17 cellular contexts compared by ENCODE assay signal in genomic region chr1:150692720-150693119, GRCh38. TPM values are rescaled to one million over a fixed set of nuclear protein-coding genes. Genes with fewer than 3 reads are reported as not detected.
DNase-seq lines count a peak whose midpoint lies in the region; ATAC-seq, FAIRE-seq and TF ChIP-seq lines count a peak whose summit lies in the region.
"Had no signal": no experiment of that assay in that cellular context is flagged by ENCODE, and none has a peak within 500 bp of the region (broad histone marks: within the 10 kb centered on the region; RNA-seq: fewer than 3 reads in every experiment).

No MANE protein-coding gene starts in this region.

- ATAC-seq in HG03520 (IDR thresholded peaks at IDR 0.05; ENCODE audit: unreplicated experiment), result no peak
- ATAC-seq: HCT116, K562 had no signal

- H3K4me1 ChIP-seq in ACC112 (ENCODE audit: control insufficient read depth, insufficient read depth, low read length, unreplicated experiment) (peaks cover 14% of the 10 kb centered on the region), Loucy (ENCODE audit: insufficient read depth, low read length, poor library complexity, severe bottlenecking) (peaks cover 43% of the 10 kb centered on the region), esophagus squamous epithelium (peaks cover 4 to 65% (median 8%) of the 10 kb centered on the region in 3 donors), suprapubic skin (peaks cover 22% of the 10 kb centered on the region), A673 (ENCODE audit: insufficient read depth, low read length, poor library complexity, severe bottlenecking) (peaks cover 11% of the 10 kb centered on the region), H9 (ENCODE audit: insufficient read depth, low read length) (no peaks in the 10 kb centered on the region)

- H2AK5ac ChIP-seq in H9 (ENCODE audit: insufficient read length, low read length), result no peak overlapping the region

- no peak for TF ChIP-seq EP300 in suprapubic skin (IDR thresholded peaks at IDR 0.05)

- CTCF ChIA-PET in A673 (lab: Charles Lee), result interaction anchor here (0.5 kb wide), 1 partner anchor 805 kb away, joined by 11 read pairs; no protein-coding TSS in a partner anchor

- no peak overlapping the region for H3K4ac ChIP-seq in H9 (ENCODE audit: low read depth, low read length)

- H3K4me3 Mint-ChIP-seq in H9, result no peak overlapping the region

- H3F3A ChIP-seq in Loucy (ENCODE audit: low read depth), result no peaks in the 10 kb centered on the region

- peaks cover 14% of the 10 kb centered on the region for H4K20me1 ChIP-seq in Loucy (ENCODE audit: insufficient read depth, low read length, poor library complexity, severe bottlenecking)
- H4K20me1 ChIP-seq in H9 (ENCODE audit: control insufficient read depth, insufficient read depth, insufficient read length), result no peaks in the 10 kb centered on the region

- H3K9ac ChIP-seq in Loucy (ENCODE audit: low read depth, low read length, poor library complexity, severe bottlenecking) (no peak overlapping the region), H9 (ENCODE audit: extremely low read depth, insufficient read length, low read length) (no peak overlapping the region)

- no peak overlapping the region for H3K14ac ChIP-seq in H9 (ENCODE audit: insufficient read depth, low read length)

- H3K4me1 Mint-ChIP-seq in H9, result peaks cover 9% of the 10 kb centered on the region in 2 experiments

- H3K9me3 ChIP-seq in Loucy (ENCODE audit: insufficient read depth, low read depth, low read length), result no peaks in the 10 kb centered on the region
- no peaks in the 10 kb centered on the region for H3K9me3 ChIP-seq in esophagus squamous epithelium
- no peaks in the 10 kb centered on the region for H3K9me3 ChIP-seq in suprapubic skin
- no peaks in the 10 kb centered on the region for H3K9me3 ChIP-seq in A673 (ENCODE audit: low read depth, low read length, poor library complexity, severe bottlenecking)
- no peaks in the 10 kb centered on the region for H3K9me3 ChIP-seq in H9 (ENCODE audit: control insufficient read depth, low read depth, low read length)

- H3K27ac ChIP-seq in ACC112 (ENCODE audit: low read depth, low read length) (peak overlapping the region; percentile 15; the same call in 1 of the 2 replicates), esophagus squamous epithelium (peak overlapping the region in 3 of 4 donors; percentile 1 to 63 (median 61)), suprapubic skin (no peak overlapping the region), A673 (ENCODE audit: low read depth, low read length, poor library complexity, severe bottlenecking) (no peak overlapping the region), H9 (ENCODE audit: insufficient read length, low read depth, low read length) (no peak overlapping the region)

- DNase-seq in bronchial epithelial cell (ENCODE audit: low read depth) (peak; percentile 72), esophagus squamous epithelium (lab: John Stamatoyannopoulos, UW) (no peak), suprapubic skin (ENCODE audit: low spot score in 2 of 2) (no peak), A673 (ENCODE audit: low spot score) (no peak), H9 (no peak)
- DNase-seq: 8988T, C1 segment of cervical spinal cord, COR-L47, NCI-H187 treated with DMSO at 0.1 percent for 48 hours, NCI-H2171, RPMI8226 had no signal

- peaks cover 8% of the 10 kb centered on the region for H3K79me2 ChIP-seq in ACC112 (ENCODE audit: control insufficient read depth, insufficient read depth, low read length, unreplicated experiment)
- peaks cover 37% of the 10 kb centered on the region for H3K79me2 ChIP-seq in Loucy (ENCODE audit: insufficient read depth, low read length)
- peaks cover 2% of the 10 kb centered on the region; the same call in 1 of the 2 replicates for H3K79me2 ChIP-seq in H9 (ENCODE audit: insufficient read depth, low read length)

- TF ChIP-seq CTCF in Loucy (conservative IDR thresholded peaks at IDR 0.05; ENCODE audit: low read length) (no peak), bronchial epithelial cell (IDR thresholded peaks at IDR 0.05; ENCODE audit: insufficient read depth, low read length, severe bottlenecking) (no peak), esophagus squamous epithelium (IDR thresholded peaks at IDR 0.05) (no peak), suprapubic skin (IDR thresholded peaks at IDR 0.05) (no peak), A673 (conservative IDR thresholded peaks at IDR 0.05; ENCODE audit: low read depth, low read length) (no peak), H9 (conservative IDR thresholded peaks at IDR 0.05) (no peak)

- H3K4me3 ChIP-seq in ACC112 (ENCODE audit: low read depth, low read length) (no peak overlapping the region), Loucy (ENCODE audit: low read length, poor library complexity, severe bottlenecking) (no peak overlapping the region), bronchial epithelial cell (ENCODE audit: low read depth, low read length) (no peak overlapping the region), esophagus squamous epithelium (no peak overlapping the region), suprapubic skin (no peak overlapping the region), A673 (ENCODE audit: low read depth, low read length, poor library complexity, severe bottlenecking) (no peak overlapping the region)
- H3K4me3 ChIP-seq: K562 had no signal

- POLR2A ChIA-PET in A673 (lab: Charles Lee; ENCODE audit: low non-redundant PET), result interaction anchor here (0.5 kb wide), 1 partner anchor 247 kb away, joined by 10 read pairs; no protein-coding TSS in a partner anchor

- no peak for FAIRE-seq in bronchial epithelial cell (lab: Jason Lieb, UNC)
- FAIRE-seq: HTR-8/SVneo, K562 had no signal

- H3K4me2 ChIP-seq in Loucy (ENCODE audit: low read depth, low read length, poor library complexity, severe bottlenecking) (peak overlapping the region; percentile 50), H9 (ENCODE audit: insufficient read depth, insufficient read length, low read length) (no peak overlapping the region)

- no peaks in the 10 kb centered on the region for H3K79me1 ChIP-seq in H9 (ENCODE audit: insufficient read depth, low read depth, low read length, poor library complexity, severe bottlenecking)

- BruUV-seq in A673 (replicated peaks; lab: Mats Ljungman, UMichigan), result no TSS peak

- no peaks in the 10 kb centered on the region for H3K9me3 Mint-ChIP-seq in H9

- peaks cover 4% of the 10 kb centered on the region for H3K23me2 ChIP-seq in H9 (ENCODE audit: insufficient read length, low read depth, low read length, poor library complexity, severe bottlenecking)

- H4K91ac ChIP-seq in H9 (ENCODE audit: insufficient read length, low read depth, low read length), result no peak overlapping the region

- H3K36me3 Mint-ChIP-seq in H9 (ENCODE audit: insufficient read depth in 1 of 3, low read depth in 3 of 3), result peaks cover 21 to 50% (median 43%) of the 10 kb centered on the region in 3 experiments; a peak in 6 of 7 replicates

- H3K27me3 ChIP-seq in ACC112 (ENCODE audit: insufficient read depth, low read length), result no peaks in the 10 kb centered on the region
- H3K27me3 ChIP-seq in Loucy (ENCODE audit: insufficient read depth, low read length, poor library complexity, severe bottlenecking), result no peaks in the 10 kb centered on the region
- no peaks in the 10 kb centered on the region for H3K27me3 ChIP-seq in bronchial epithelial cell (ENCODE audit: control insufficient read depth, insufficient read depth, low read length)
- H3K27me3 ChIP-seq in esophagus squamous epithelium, result no peaks in the 10 kb centered on the region
- H3K27me3 ChIP-seq in suprapubic skin, result no peaks in the 10 kb centered on the region
- H3K27me3 ChIP-seq in A673 (replicated peaks; ENCODE audit: insufficient read depth, low read depth, low read length, poor library complexity), result no peaks in the 10 kb centered on the region
- no peaks in the 10 kb centered on the region for H3K27me3 ChIP-seq in H9 (ENCODE audit: insufficient read depth, low read length)

- TF ChIP-seq POLR2A in esophagus squamous epithelium (IDR thresholded peaks at IDR 0.05) (no peak), suprapubic skin (IDR thresholded peaks at IDR 0.05) (no peak)

- no peak overlapping the region for H2BK120ac ChIP-seq in H9 (ENCODE audit: low read depth, low read length, poor library complexity, severe bottlenecking)

- H2BK12ac ChIP-seq in H9 (ENCODE audit: insufficient read length, low read depth, low read length), result no peak overlapping the region

- intact Hi-C loops in esophagus squamous epithelium (cut with DNase I) (no loop called here), A673 (cut with micrococcal nuclease; ENCODE audit: unreplicated experiment) (no loop called here)

- no peak overlapping the region for H3K27ac Mint-ChIP-seq in H9

- H4K5ac ChIP-seq in H9 (ENCODE audit: insufficient read length, low read depth, low read length), result no peak overlapping the region

- H3K36me3 ChIP-seq in ACC112 (ENCODE audit: insufficient read depth, low read length), result peaks cover 22% of the 10 kb centered on the region
- H3K36me3 ChIP-seq in Loucy (ENCODE audit: insufficient read depth, low read length), result peaks cover 12% of the 10 kb centered on the region; the same call in 1 of the 2 replicates
- H3K36me3 ChIP-seq in bronchial epithelial cell (ENCODE audit: control insufficient read depth, insufficient read depth, low read length), result no peaks in the 10 kb centered on the region
- H3K36me3 ChIP-seq in esophagus squamous epithelium, result peaks cover 0 to 67% (median 8%) of the 10 kb centered on the region in 3 donors
- peaks cover 30% of the 10 kb centered on the region for H3K36me3 ChIP-seq in suprapubic skin
- peaks cover 34% of the 10 kb centered on the region for H3K36me3 ChIP-seq in A673 (ENCODE audit: insufficient read depth, low read length, poor library complexity, severe bottlenecking)

- H3K18ac ChIP-seq in H9 (ENCODE audit: insufficient read length, low read depth, low read length), result no peak overlapping the region

- no peak overlapping the region for H2BK5ac ChIP-seq in H9 (ENCODE audit: insufficient read length, low read length)

- no peak overlapping the region for H2BK15ac ChIP-seq in H9 (ENCODE audit: low read depth, low read length)

- no peak overlapping the region for H3K23ac ChIP-seq in H9 (ENCODE audit: insufficient read length, low read depth, low read length)

- H4K8ac ChIP-seq in H9 (replicated peaks; ENCODE audit: insufficient read length, low read depth, low read length), result no peak overlapping the region

- no peaks in the 10 kb centered on the region for H3K9me2 ChIP-seq in Loucy (replicated peaks; ENCODE audit: low read depth, low read length)

- no peaks in the 10 kb centered on the region for H3K27me3 Mint-ChIP-seq in H9 (ENCODE audit: low read depth)

- no peak overlapping the region for H3K56ac ChIP-seq in H9 (ENCODE audit: insufficient read length, low read depth, low read length)

- H2BK20ac ChIP-seq in H9 (ENCODE audit: low read depth, low read length, poor library complexity, severe bottlenecking), result no peak overlapping the region

- H2AFZ ChIP-seq in ACC112 (ENCODE audit: low read length, unreplicated experiment) (no peak overlapping the region), Loucy (ENCODE audit: low read length) (no peak overlapping the region), H9 (ENCODE audit: low read length) (no peak overlapping the region)

- H3T11ph ChIP-seq in H9 (ENCODE audit: low read length), result no peak overlapping the region

- 13 to 27% methylated on average over 3 of the region's 3 CpGs for WGBS in esophagus squamous epithelium, 2 donors
- WGBS in suprapubic skin, result 71% methylated on average over 3 of the region's 3 CpGs
- no CpG with 5 or more reads among the region's 3 CpGs for WGBS in H9 (ENCODE audit: extremely low coverage, insufficient read length, low lambda C conversion rate)

RNA-seq across cellular contexts. Expression of gene GOLPH3L, which starts 4.2 kb away (rescaled TPM):
- total RNA-seq in bronchial epithelial cell, result 10.8 and 13.1 TPM in 2 replicates
- total RNA-seq in esophagus squamous epithelium, result 10 to 100 TPM; 26.1 to 38.6 (median 31.8) TPM
- 10 to 100 TPM; 18.4 to 36.6 (median 25.7) TPM for total RNA-seq in suprapubic skin
- 22.6 and 26.7 TPM in 2 replicates for total RNA-seq in A673 (2021)
- total RNA-seq in H9 (2021), result 30.0 and 30.5 TPM in 2 replicates

RNA-seq across cellular contexts. Expression of gene HORMAD1, which starts 28.0 kb away (rescaled TPM):
- total RNA-seq in bronchial epithelial cell (1.8 and 4.1 TPM in 2 replicates), esophagus squamous epithelium (10 to 100 TPM in 1 of 4 donors, 1 to 10 TPM in 2, not detected in 1; 4.1 to 10.1 (median 9.3) TPM), suprapubic skin (10 to 100 TPM in 1 of 4 donors, 1 to 10 TPM in 2, not detected in 1; 6.7 to 11.3 (median 8.4) TPM), A673 (2021) (not detected in 2 replicates), H9 (2021) (not detected in 2 replicates)
- total RNA-seq: K562 had no signal

Comparison
In these comparisons a context has a peak if more than half of its experiments do, and no peak if none do; other contexts are left out.
1. H3K27ac ChIP-seq: peak in ACC112 (single experiment) and esophagus squamous epithelium (3 of 4); none in suprapubic skin (single experiment), A673 (single experiment) and H9 (single experiment).